Comparison of ENCODE assay signal across 1 cellular context in the genomic region with DNA sequence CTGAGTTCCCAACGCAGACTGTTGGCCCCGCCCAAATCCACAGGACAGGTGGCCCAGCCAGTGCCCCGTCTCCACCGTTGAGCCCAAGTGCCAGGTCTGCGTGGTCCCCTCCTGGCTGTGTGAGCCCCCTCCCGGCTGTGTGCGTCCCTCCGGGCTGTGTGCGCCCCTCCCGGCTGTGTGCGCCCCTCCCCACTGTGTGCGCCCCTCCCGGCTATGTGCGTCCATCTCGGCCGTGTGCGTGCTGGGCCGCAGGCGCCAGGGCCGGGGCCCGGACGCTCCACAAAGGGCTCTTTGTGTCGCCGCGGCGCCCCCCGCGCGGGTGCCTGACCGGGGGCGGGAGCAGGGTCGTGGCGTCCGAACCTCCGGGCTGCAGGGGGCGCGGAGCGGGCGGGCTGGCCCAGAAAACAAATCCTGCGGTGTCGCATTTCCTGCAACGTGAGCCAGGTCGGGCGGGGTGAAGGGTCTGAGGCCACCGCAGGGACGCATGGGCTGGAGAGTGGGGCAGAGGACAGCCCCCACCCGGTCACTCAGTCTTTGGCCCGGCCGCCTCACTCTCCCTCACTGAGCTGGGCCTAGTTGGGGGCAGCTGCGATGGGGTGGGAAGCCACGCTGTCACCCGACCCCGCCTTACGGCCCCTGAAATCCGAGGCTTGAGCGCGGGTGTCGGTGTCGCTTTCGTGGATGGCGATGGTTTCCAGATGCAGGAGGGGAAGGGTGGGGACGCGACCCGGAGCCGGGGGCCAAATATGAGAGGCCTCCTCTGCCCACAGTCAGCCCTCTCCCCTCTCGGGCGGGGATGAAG.
TF ChIP-seq lines count a peak whose summit lies in the region.

No MANE protein-coding gene starts in this region.

TF ChIP-seq in HCT116, 20 proteins besides CTCF, POLR2A, EP300 and RAD21:
- TF ChIP-seq JUND (IDR thresholded peaks at IDR 0.05) (no peak), POLR2AphosphoS5 (IDR thresholded peaks at IDR 0.05; ENCODE audit: low read depth, low read length) (peak; percentile 55; the same call in 1 of the 2 replicates), TCF7L2 (IDR thresholded peaks at IDR 0.05; ENCODE audit: borderline replicate concordance, extremely low read depth, insufficient read depth, insufficient read length) (peak; percentile 57), ZFX (IDR thresholded peaks at IDR 0.05) (peak; percentile 62)
